Comparison of ENCODE assay signal across 9 cellular contexts in the genomic region with DNA sequence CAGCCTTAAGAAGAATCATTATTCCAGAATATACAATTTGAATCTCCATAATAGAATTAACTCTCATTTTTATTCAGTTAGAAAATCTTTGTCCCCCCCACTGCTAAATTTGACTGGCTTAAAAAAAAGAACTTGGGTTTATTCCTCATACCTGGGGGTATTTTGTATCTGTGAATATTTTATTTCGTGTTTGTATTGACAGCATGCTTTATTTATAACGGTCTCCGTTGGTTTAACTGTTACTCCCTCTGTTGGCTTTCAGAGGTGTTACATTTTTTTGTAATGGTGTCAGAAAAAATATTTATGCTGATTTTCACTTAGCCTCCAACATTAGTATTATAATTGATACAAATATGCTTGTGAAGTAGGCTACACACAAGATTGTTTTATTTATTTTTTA.
DNase-seq lines count a peak whose midpoint lies in the region; ATAC-seq and TF ChIP-seq lines count a peak whose summit lies in the region.
"Had no signal": no experiment of that assay in that cellular context is flagged by ENCODE, and none has a peak within 500 bp of the region (broad histone marks: within the 10 kb centered on the region; RNA-seq: fewer than 3 reads in every experiment).

No MANE protein-coding gene starts in this region.

- H3F3A ChIP-seq in OCI-LY1 (ENCODE audit: insufficient read depth, low read length): no peaks in the 10 kb centered on the region

- H4K20me1 ChIP-seq in OCI-LY1 (ENCODE audit: insufficient read depth, low read length): no peaks in the 10 kb centered on the region

- peaks cover 83% of the 10 kb centered on the region for H3K4me1 Mint-ChIP-seq in activated T-cell treated with anti-CD3 and anti-CD28 coated beads, Interleukin-2, amount 50 U/mL, for 72 hours (ENCODE audit: low read depth)

- H3K9me3 ChIP-seq in OCI-LY1 (ENCODE audit: low read length) (no peaks in the 10 kb centered on the region), stomach (no peaks in the 10 kb centered on the region)

- intact Hi-C loops in stomach (cut with DNase I; ENCODE audit: low total_unique reads): no loop called here
- intact Hi-C loops in lower leg skin (cut with DNase I; ENCODE audit: low total_unique reads): no loop called here

- H3K4me1 ChIP-seq in OCI-LY1 (ENCODE audit: insufficient read depth, low read length, severe bottlenecking) (peaks cover 48% of the 10 kb centered on the region), stomach (peaks cover 0 to 28% (median 11%) of the 10 kb centered on the region in 4 donors)

- H3K9ac ChIP-seq in OCI-LY1 (ENCODE audit: low read length): no peak overlapping the region

- H3K27ac Mint-ChIP-seq in activated T-cell treated with anti-CD3 and anti-CD28 coated beads, Interleukin-2, amount 50 U/mL, for 72 hours: peak overlapping the region; percentile 22

- H3K79me2 ChIP-seq in OCI-LY1 (ENCODE audit: insufficient read depth, low read length): peaks cover 93% of the 10 kb centered on the region

- TF ChIP-seq CTCF in OCI-LY1 (IDR thresholded peaks at IDR 0.05; ENCODE audit: low read length) (peak; percentile 56), epithelial cell of proximal tubule (conservative IDR thresholded peaks at IDR 0.05; ENCODE audit: low read depth, low read length) (peak; percentile 58), stomach (IDR thresholded peaks at IDR 0.05) (peak in 4 of 7 experiments; percentile 20 to 33 (median 26)), lower leg skin (IDR thresholded peaks at IDR 0.05) (no peak)

- H3K27me3 Mint-ChIP-seq in activated T-cell treated with anti-CD3 and anti-CD28 coated beads, Interleukin-2, amount 50 U/mL, for 72 hours (ENCODE audit: low read depth): no peaks in the 10 kb centered on the region

- peak overlapping the region; percentile 30 to 54 for H3K4me3 Mint-ChIP-seq in activated T-cell treated with anti-CD3 and anti-CD28 coated beads, Interleukin-2, amount 50 U/mL, for 72 hours

- H3K9me3 Mint-ChIP-seq in activated T-cell treated with anti-CD3 and anti-CD28 coated beads, Interleukin-2, amount 50 U/mL, for 72 hours: no peaks in the 10 kb centered on the region

- peaks cover 7 to 16% of the 10 kb centered on the region in 2 donors for H3K36me3 Mint-ChIP-seq in activated T-cell treated with anti-CD3 and anti-CD28 coated beads, Interleukin-2, amount 50 U/mL, for 72 hours (ENCODE audit: insufficient read depth in 2 of 2)

- no peak for ATAC-seq in activated T-cell treated with anti-CD3 and anti-CD28 coated beads, Interleukin-2, amount 50 U/mL, for 72 hours (replicated peaks in 1 of 2)
- no peak for ATAC-seq in GM19395 (IDR thresholded peaks at IDR 0.05; ENCODE audit: unreplicated experiment)

- DNase-seq in activated T-cell treated with anti-CD3 and anti-CD28 coated beads, Interleukin-2, amount 50 U/mL, for 72 hours: no peak
- DNase-seq in activated T-cell treated with anti-CD3 and anti-CD28 coated beads for 4 hours (no peak), epithelial cell of proximal tubule (ENCODE audit: low read depth) (no peak), stomach (no peak), NCI-H2196 treated with DMSO at 0.1 percent for 48 hours (lab: John Stamatoyannopoulos, UW; ENCODE audit: unreplicated experiment) (no peak), lower leg skin (ENCODE audit: low spot score in 2 of 2) (no peak)
- DNase-seq: NCI-H1694 had no signal

- H2AFZ ChIP-seq in OCI-LY1 (ENCODE audit: low read length): no peak overlapping the region

- H3K4me3 ChIP-seq in OCI-LY1 (ENCODE audit: low read depth, low read length, poor library complexity, severe bottlenecking) (no peak overlapping the region), epithelial cell of proximal tubule (ENCODE audit: low read depth, low read length) (no peak overlapping the region), stomach (no peak overlapping the region), lower leg skin (ENCODE audit: low read depth, poor library complexity, severe bottlenecking) (no peak overlapping the region)

- H3K27ac ChIP-seq in OCI-LY1 (ENCODE audit: low read depth, low read length, poor library complexity, severe bottlenecking): peak overlapping the region; percentile 82
- H3K27ac ChIP-seq in stomach: no peak overlapping the region

- peaks cover 32% of the 10 kb centered on the region for H3K36me3 ChIP-seq in OCI-LY1 (ENCODE audit: insufficient read depth, low read length)
- peaks cover 0 to 26% (median 18%) of the 10 kb centered on the region in 4 donors for H3K36me3 ChIP-seq in stomach

- no peak for TF ChIP-seq EP300 in stomach (IDR thresholded peaks at IDR 0.05)

- no peaks in the 10 kb centered on the region for H3K9me2 ChIP-seq in OCI-LY1 (ENCODE audit: low read depth, low read length)

- no peak overlapping the region for H3K4me2 ChIP-seq in OCI-LY1 (ENCODE audit: low read length)

- 18 to 31% (median 26%) methylated on average over 3 of the region's 3 CpGs for WGBS in stomach, 5 donors
- WGBS in lower leg skin, 2 donors: 2 to 27% methylated on average over 3 of the region's 3 CpGs

- TF ChIP-seq POLR2A in stomach (IDR thresholded peaks at IDR 0.05) (no peak), lower leg skin (IDR thresholded peaks at IDR 0.05) (no peak)

- H3K27me3 ChIP-seq in OCI-LY1 (ENCODE audit: insufficient read depth, low read length) (no peaks in the 10 kb centered on the region), stomach (no peaks in the 10 kb centered on the region)

Comparison
In these comparisons a context has a peak if more than half of its experiments do, and no peak if none do; other contexts are left out.
1. CTCF ChIP-seq: peak in OCI-LY1 (single experiment), epithelial cell of proximal tubule (single experiment) and stomach (4 of 7); none in lower leg skin (0 of 3).